Comparison of ENCODE assay signal across 8 cellular contexts in the genomic region with DNA sequence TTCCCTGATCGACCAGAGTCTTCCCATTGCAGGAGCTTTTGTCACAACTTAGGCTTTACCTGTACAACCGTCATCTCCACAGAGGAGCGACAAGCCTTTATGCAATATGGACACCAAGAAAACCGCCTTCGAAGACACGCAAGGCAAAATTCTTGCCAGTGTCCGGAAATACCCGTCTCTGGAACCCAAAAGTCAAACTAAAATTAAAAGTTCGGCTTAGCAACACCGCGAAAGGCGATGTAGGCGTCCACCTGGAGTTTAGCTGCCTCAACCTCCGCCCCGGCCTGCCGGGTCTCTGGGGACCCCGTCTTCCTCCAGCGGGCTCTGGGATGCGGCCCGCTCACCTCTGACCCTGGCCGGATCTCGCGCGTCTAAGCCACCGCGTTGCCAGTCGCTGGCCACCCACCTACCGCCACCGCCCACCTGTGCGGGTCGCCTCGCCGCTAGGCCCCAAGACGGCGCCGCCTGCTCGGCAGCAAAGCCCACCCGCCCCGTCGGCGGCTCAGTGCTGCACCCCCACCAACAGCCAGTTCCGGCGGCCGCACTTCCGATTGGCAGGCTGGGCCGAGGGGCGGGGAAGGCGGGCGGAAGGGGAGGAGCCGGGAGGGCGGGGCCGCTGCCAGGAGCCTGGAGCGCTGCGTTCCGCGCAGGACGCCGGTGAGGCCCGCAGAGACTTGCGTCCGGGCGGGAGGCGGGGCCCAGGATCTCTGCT. TPM values are rescaled to one million over a fixed set of nuclear protein-coding genes. Genes with fewer than 3 reads are reported as not detected.
DNase-seq lines count a peak whose midpoint lies in the region; TF ChIP-seq lines count a peak whose summit lies in the region.

A gene (minus strand): TSS at position 553 of the 712 bp plus-strand sequence. CDS start 8,198 bp downstream, outside the sequence.

- peak within 1 kb of the TSS; percentile 15 for H2BK5ac ChIP-seq in H9 (ENCODE audit: insufficient read length, low read length)

- H4K5ac ChIP-seq in H9 (ENCODE audit: insufficient read length, low read depth, low read length), result peak within 1 kb of the TSS; percentile 81

- no peaks in the 10 kb centered on the region for H4K20me1 ChIP-seq in H9 (ENCODE audit: control insufficient read depth, insufficient read depth, insufficient read length)

- H3K27ac ChIP-seq in H9 (ENCODE audit: insufficient read length, low read depth, low read length), result no peak within 1 kb of the TSS

- H3K4me1 Mint-ChIP-seq in H9 (peaks cover 8 to 15% of the 10 kb centered on the region in 2 experiments), nephron progenitor cell (peaks cover 19% of the 10 kb centered on the region)
- H3K4me1 Mint-ChIP-seq in stimulated activated naive CD8-positive, alpha-beta T cell treated with anti-CD3 and anti-CD28 coated beads, Interleukin-15, Interleukin-2, amounts not matched to agents 100 ng/mL and 50 ng/mL, for 24 hours (ENCODE audit: low read depth), result peaks cover 33% of the 10 kb centered on the region

- no peak within 1 kb of the TSS for H2AK5ac ChIP-seq in H9 (ENCODE audit: insufficient read length, low read length)

- no peaks in the 10 kb centered on the region for H3K9me3 ChIP-seq in H9 (ENCODE audit: control insufficient read depth, low read depth, low read length)

- peak within 1 kb of the TSS; percentile 17 for H2BK12ac ChIP-seq in H9 (ENCODE audit: insufficient read length, low read depth, low read length)

- H3K27me3 Mint-ChIP-seq in H9 (ENCODE audit: low read depth) (peaks cover 3% of the 10 kb centered on the region), nephron progenitor cell (ENCODE audit: low read depth, poor library complexity) (peaks cover 3% of the 10 kb centered on the region)
- H3K27me3 Mint-ChIP-seq in stimulated activated naive CD8-positive, alpha-beta T cell treated with anti-CD3 and anti-CD28 coated beads, Interleukin-15, Interleukin-2, amounts not matched to agents 100 ng/mL and 50 ng/mL, for 24 hours, result no peaks in the 10 kb centered on the region

- peak within 1 kb of the TSS; percentile 88 for H3K4me3 ChIP-seq in fibroblast of the aortic adventitia (ENCODE audit: low read depth, low read length)

- H3K23me2 ChIP-seq in H9 (ENCODE audit: insufficient read length, low read depth, low read length, poor library complexity, severe bottlenecking), result peaks cover 3% of the 10 kb centered on the region

- H3T11ph ChIP-seq in H9 (ENCODE audit: low read length), result peak within 1 kb of the TSS; percentile 88

- H3K79me1 ChIP-seq in H9 (ENCODE audit: insufficient read depth, low read depth, low read length, poor library complexity, severe bottlenecking), result peaks cover 5% of the 10 kb centered on the region

- no peaks in the 10 kb centered on the region for H3K27me3 ChIP-seq in H9 (ENCODE audit: insufficient read depth, low read length)

- H3K4me2 ChIP-seq in H9 (ENCODE audit: insufficient read depth, insufficient read length, low read length), result peak within 1 kb of the TSS; percentile 95

- no peak within 1 kb of the TSS for H2AFZ ChIP-seq in H9 (ENCODE audit: low read length)

- peaks cover 15% of the 10 kb centered on the region; the same call in 1 of the 2 replicates for H3K79me2 ChIP-seq in H9 (ENCODE audit: insufficient read depth, low read length)

- no peak within 1 kb of the TSS for H2BK120ac ChIP-seq in H9 (ENCODE audit: low read depth, low read length, poor library complexity, severe bottlenecking)

- H2BK15ac ChIP-seq in H9 (ENCODE audit: low read depth, low read length), result peak within 1 kb of the TSS; percentile 54; the same call in 1 of the 2 replicates

- in situ Hi-C loops in G401 (cut with HindIII; ENCODE audit: low sequenced_read_pairs), result no loop called here

- no peak within 1 kb of the TSS for H4K8ac ChIP-seq in H9 (replicated peaks; ENCODE audit: insufficient read length, low read depth, low read length)

- H3K9me3 Mint-ChIP-seq in H9 (peaks cover 3 to 8% of the 10 kb centered on the region in 2 experiments; a peak in 4 of 5 replicates), nephron progenitor cell (peaks cover 33% of the 10 kb centered on the region)
- no peaks in the 10 kb centered on the region for H3K9me3 Mint-ChIP-seq in stimulated activated naive CD8-positive, alpha-beta T cell treated with anti-CD3 and anti-CD28 coated beads, Interleukin-15, Interleukin-2, amounts not matched to agents 100 ng/mL and 50 ng/mL, for 24 hours

- no peaks in the 10 kb centered on the region for H3K4me1 ChIP-seq in H9 (ENCODE audit: insufficient read depth, low read length)

- DNase-seq in G401 (ENCODE audit: low spot score) (peak; percentile 92), H9 (peak; percentile 96), M059J (ENCODE audit: low read depth) (peak; percentile 84), SHP77 treated with DMSO at 0.1 percent for 48 hours (lab: John Stamatoyannopoulos, UW) (peak; percentile 63), fibroblast of the aortic adventitia (ENCODE audit: low read depth) (peak; percentile 86), nephron progenitor cell (peak; percentile 97)
- peak; percentile 98 for DNase-seq in activated effector memory CD4-positive, alpha-beta T cell treated with anti-CD3 and anti-CD28 coated beads, Interleukin-2, amount 50 U/mL, for 16 hours

- H3K36me3 Mint-ChIP-seq in H9 (ENCODE audit: insufficient read depth in 1 of 3, low read depth in 3 of 3), result peaks cover 17 to 19% (median 17%) of the 10 kb centered on the region in 3 experiments
- peaks cover 40% of the 10 kb centered on the region for H3K36me3 Mint-ChIP-seq in nephron progenitor cell (ENCODE audit: low read depth)
- peaks cover 26% of the 10 kb centered on the region for H3K36me3 Mint-ChIP-seq in stimulated activated naive CD8-positive, alpha-beta T cell treated with anti-CD3 and anti-CD28 coated beads, Interleukin-15, Interleukin-2, amounts not matched to agents 100 ng/mL and 50 ng/mL, for 24 hours (ENCODE audit: low read depth)

- H2BK20ac ChIP-seq in H9 (ENCODE audit: low read depth, low read length, poor library complexity, severe bottlenecking), result no peak within 1 kb of the TSS

- no peak within 1 kb of the TSS; the same call in 1 of the 2 replicates for H3K4ac ChIP-seq in H9 (ENCODE audit: low read depth, low read length)

- peak within 1 kb of the TSS; percentile 96 to 99 (median 98) for H3K27ac Mint-ChIP-seq in H9
- peak within 1 kb of the TSS; percentile 98 for H3K27ac Mint-ChIP-seq in nephron progenitor cell
- peak within 1 kb of the TSS; percentile 92 for H3K27ac Mint-ChIP-seq in stimulated activated naive CD8-positive, alpha-beta T cell treated with anti-CD3 and anti-CD28 coated beads, Interleukin-15, Interleukin-2, amounts not matched to agents 100 ng/mL and 50 ng/mL, for 24 hours

- TF ChIP-seq CTCF in H9 (conservative IDR thresholded peaks at IDR 0.05) (no peak), fibroblast of the aortic adventitia (IDR thresholded peaks at IDR 0.05; ENCODE audit: insufficient read depth, low read length) (no peak), nephron progenitor cell (IDR thresholded peaks at IDR 0.05) (no peak)

- peak within 1 kb of the TSS; percentile 96 for H3K9ac ChIP-seq in H9 (ENCODE audit: extremely low read depth, insufficient read length, low read length)

- peak within 1 kb of the TSS; percentile 90 for H3K18ac ChIP-seq in H9 (ENCODE audit: insufficient read length, low read depth, low read length)

- no peak within 1 kb of the TSS for H3K56ac ChIP-seq in H9 (ENCODE audit: insufficient read length, low read depth, low read length)

- H3K23ac ChIP-seq in H9 (ENCODE audit: insufficient read length, low read depth, low read length), result no peak within 1 kb of the TSS

- peak within 1 kb of the TSS; percentile 80 for H4K91ac ChIP-seq in H9 (ENCODE audit: insufficient read length, low read depth, low read length)

- peak within 1 kb of the TSS; percentile 90 to 95 for H3K4me3 Mint-ChIP-seq in H9
- H3K4me3 Mint-ChIP-seq in nephron progenitor cell, result peak within 1 kb of the TSS; percentile 98
- peak within 1 kb of the TSS; percentile 88 for H3K4me3 Mint-ChIP-seq in stimulated activated naive CD8-positive, alpha-beta T cell treated with anti-CD3 and anti-CD28 coated beads, Interleukin-15, Interleukin-2, amounts not matched to agents 100 ng/mL and 50 ng/mL, for 24 hours

- H3K14ac ChIP-seq in H9 (ENCODE audit: insufficient read depth, low read length), result peak within 1 kb of the TSS; percentile 91

- WGBS in H9 (ENCODE audit: extremely low coverage, insufficient read length, low lambda C conversion rate), result no CpG with 5 or more reads among the region's 63 CpGs

RNA-seq across cellular contexts. Expression of the gene that starts here (rescaled TPM):
- total RNA-seq in G401 (2014; rRNA removed; shearing (Covaris generic)), result 45.2 and 72.7 TPM in 2 replicates
- total RNA-seq in H9 (2021) (58.0 and 59.5 TPM in 2 replicates), fibroblast of the aortic adventitia (ENCODE audit: low replicate concordance) (54.3 and 69.4 TPM in 2 replicates)
- 47.1 and 49.2 TPM in 2 replicates for total RNA-seq in M059J (2014; rRNA removed; shearing (Covaris generic))
